In the genomic region with DNA sequence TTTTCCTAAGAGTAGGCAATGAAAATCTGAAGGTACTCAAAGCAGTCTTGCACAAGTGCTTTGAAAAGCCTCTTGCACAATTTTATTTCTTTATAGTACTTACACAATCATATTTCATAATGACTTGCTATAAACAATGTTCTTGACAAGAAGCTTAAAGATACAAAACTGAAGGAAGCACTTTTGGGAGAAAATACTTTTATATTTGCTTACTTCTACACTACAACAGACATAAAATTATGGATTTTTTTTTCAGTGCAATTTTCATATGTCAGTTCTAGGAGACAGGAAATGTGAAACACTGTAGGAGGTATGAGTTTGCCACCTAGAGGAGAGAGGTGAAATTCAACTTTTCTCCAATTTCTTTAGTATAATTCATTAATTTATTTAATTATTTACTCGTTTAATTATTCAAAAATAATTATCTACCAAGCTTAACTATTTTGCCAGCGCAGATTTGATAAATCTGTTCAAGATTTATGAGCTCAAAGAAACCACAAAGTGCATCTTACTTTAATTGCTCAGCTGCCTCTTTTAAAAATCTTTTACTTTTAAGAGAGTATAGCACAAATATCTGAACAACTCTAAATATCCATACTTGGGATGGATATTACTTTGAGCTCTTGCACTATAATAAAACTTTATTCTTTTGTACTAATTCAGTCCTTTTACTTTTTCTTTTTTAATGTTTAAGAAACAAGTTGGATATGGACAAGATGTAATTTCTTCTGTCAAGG, we compare ENCODE assay signal across 9 cellular contexts. TPM values are rescaled to one million over a fixed set of nuclear protein-coding genes. Genes with fewer than 3 reads are reported as not detected.
DNase-seq lines count a peak whose midpoint lies in the region; ATAC-seq, FAIRE-seq and TF ChIP-seq lines count a peak whose summit lies in the region.
"Had no signal": no experiment of that assay in that cellular context is flagged by ENCODE, and none has a peak within 500 bp of the region (broad histone marks: within the 10 kb centered on the region; RNA-seq: fewer than 3 reads in every experiment).

No MANE protein-coding gene starts in this region.

- RAD21 ChIA-PET in GM12878 (lab: Charles Lee; ENCODE audit: unreplicated experiment): interaction anchor here (1.0 to 6.9 kb wide), 5 partner anchors 10 to 414 kb away, joined by 3 to 59 read pairs (median 3); no protein-coding TSS in a partner anchor

- intact Hi-C loops in GM12878 (cut with micrococcal nuclease; ENCODE audit: unreplicated experiment): loop anchor here (1.0 to 10.0 kb wide), 2 partner anchors 197 to 225 kb away; no protein-coding TSS in a partner anchor
- intact Hi-C loops in activated naive CD4-positive, alpha-beta T cell treated with anti-CD3 and anti-CD28 coated beads for 36 hours (cut with micrococcal nuclease): loop anchor here (1.0 to 10.0 kb wide), 6 partner anchors 29 to 843 kb away; partner anchors contain the start of gene CDKN2B
- intact Hi-C loops in posterior cingulate gyrus (cut with DNase I): loop anchor here (2.0 kb wide), 1 partner anchor 225 kb away; no protein-coding TSS in a partner anchor

- no peaks in the 10 kb centered on the region for H3K9me3 ChIP-seq in Karpas-422 (ENCODE audit: low read length)
- no peaks in the 10 kb centered on the region for H3K9me3 ChIP-seq in GM12878 (replicated peaks; ENCODE audit: control insufficient read depth, insufficient read depth, low read length)
- H3K9me3 ChIP-seq: SJSA1 had no signal

- peaks cover 9% of the 10 kb centered on the region for H3K4me1 Mint-ChIP-seq in activated naive CD4-positive, alpha-beta T cell treated with anti-CD3 and anti-CD28 coated beads for 36 hours (ENCODE audit: low read depth)

- H3K27me3 Mint-ChIP-seq in activated naive CD4-positive, alpha-beta T cell treated with anti-CD3 and anti-CD28 coated beads for 36 hours (ENCODE audit: low read depth): peaks cover 16% of the 10 kb centered on the region

- H3K9ac ChIP-seq in Karpas-422 (ENCODE audit: low read length): no peak overlapping the region
- no peak overlapping the region for H3K9ac ChIP-seq in GM12878 (ENCODE audit: control insufficient read depth, insufficient read depth, low read length)

- H3K27ac ChIP-seq in Karpas-422 (ENCODE audit: low read length) (peak overlapping the region; percentile 32), GM12878 (ENCODE audit: control insufficient read depth, insufficient read depth) (no peak overlapping the region)

- peak; percentile 76 for TF ChIP-seq RAD21 in GM12878 (IDR thresholded peaks at IDR 0.05; ENCODE audit: insufficient read depth, low read depth, low read length)

- no peaks in the 10 kb centered on the region; the same call in 1 of the 2 replicates for H3K36me3 ChIP-seq in Karpas-422 (ENCODE audit: insufficient read depth, low read length)
- no peaks in the 10 kb centered on the region for H3K36me3 ChIP-seq in GM12878 (ENCODE audit: control insufficient read depth in 2 of 2, insufficient read depth in 2 of 2, low read length in 1 of 2)
- H3K36me3 ChIP-seq: SJSA1 had no signal

- no peak overlapping the region for H3K4me3 Mint-ChIP-seq in activated naive CD4-positive, alpha-beta T cell treated with anti-CD3 and anti-CD28 coated beads for 36 hours

- in situ Hi-C loops in GM12878 (cut with MboI): loop anchor here (5.0 kb wide), 1 partner anchor 226 kb away; no protein-coding TSS in a partner anchor

- H2AFZ ChIP-seq in Karpas-422 (ENCODE audit: low read length) (no peak overlapping the region), GM12878 (ENCODE audit: control insufficient read depth, low read depth, low read length) (no peak overlapping the region)

- H3K9me2 ChIP-seq in Karpas-422 (replicated peaks; ENCODE audit: insufficient read depth, low read length): no peaks in the 10 kb centered on the region

- SMC1A ChIA-PET in GM12878 (lab: Charles Lee; ENCODE audit: uncharacterized antibody, unreplicated experiment): interaction anchor here (0.8 to 5.2 kb wide), 11 partner anchors 10 to 417 kb away, joined by 3 to 56 read pairs (median 4); partner anchors contain the start of gene CDKN2B

- no peak for TF ChIP-seq POLR2A in GM12878 (IDR thresholded peaks at IDR 0.05; ENCODE audit: low read depth, low read length)

- TF ChIP-seq EP300 in GM12878 (IDR thresholded peaks at IDR 0.05; ENCODE audit: borderline replicate concordance in 1 of 2, control insufficient read depth in 1 of 2, low read depth in 2 of 2, low read length in 2 of 2): no peak

- H3K9me3 Mint-ChIP-seq in activated naive CD4-positive, alpha-beta T cell treated with anti-CD3 and anti-CD28 coated beads for 36 hours: no peaks in the 10 kb centered on the region

- ATAC-seq in GM12878: peak; percentile 53; the same call in 2 of the 3 replicates

- H3K4me2 ChIP-seq in Karpas-422 (ENCODE audit: low read depth, low read length, poor library complexity, severe bottlenecking) (no peak overlapping the region), GM12878 (ENCODE audit: control insufficient read depth, insufficient read depth) (no peak overlapping the region)

- no peaks in the 10 kb centered on the region for H3K79me2 ChIP-seq in Karpas-422 (ENCODE audit: low read length)
- no peaks in the 10 kb centered on the region for H3K79me2 ChIP-seq in GM12878 (ENCODE audit: control insufficient read depth, insufficient read depth, low read length)

- FAIRE-seq in GM12878 (lab: Jason Lieb, UNC): no peak

- no peak overlapping the region for H3K27ac Mint-ChIP-seq in activated naive CD4-positive, alpha-beta T cell treated with anti-CD3 and anti-CD28 coated beads for 36 hours

- H3K4me1 ChIP-seq in Karpas-422 (ENCODE audit: low read length) (peaks cover 8% of the 10 kb centered on the region), GM12878 (ENCODE audit: control insufficient read depth, insufficient read depth, low read length) (no peaks in the 10 kb centered on the region)

- H3K36me3 Mint-ChIP-seq in activated naive CD4-positive, alpha-beta T cell treated with anti-CD3 and anti-CD28 coated beads for 36 hours (ENCODE audit: low read depth): no peaks in the 10 kb centered on the region

- no peaks in the 10 kb centered on the region for H4K20me1 ChIP-seq in Karpas-422 (ENCODE audit: insufficient read depth, low read depth, low read length)
- no peaks in the 10 kb centered on the region for H4K20me1 ChIP-seq in GM12878 (ENCODE audit: control insufficient read depth, insufficient read depth)

- no peak overlapping the region for H3K4me3 ChIP-seq in GM12864 (ENCODE audit: low read depth, low read length)
- no peak overlapping the region for H3K4me3 ChIP-seq in Karpas-422 (ENCODE audit: low read length)
- H3K4me3 ChIP-seq in GM12878: no peak overlapping the region
- H3K4me3 ChIP-seq: SJSA1 had no signal

- WGBS in GM12878 (ENCODE audit: insufficient coverage, insufficient replicate concordance, low lambda C conversion rate, missing lambda C conversion rate): 0% methylated on average over 2 of the region's 2 CpGs

- POLR2A ChIA-PET in GM12878 (lab: Charles Lee): no interaction called here

- CTCF ChIA-PET in GM12878 (lab: Yijun Ruan, JAX): interaction anchor here (0.6 to 9.7 kb wide), 20 partner anchors 8 to 605 kb away, joined by 3 to 182 read pairs (median 4); partner anchors contain the start of genes CDKN2A, CDKN2B and CDKN2B-AS1
- CTCF ChIA-PET in activated naive CD4-positive, alpha-beta T cell treated with anti-CD3 and anti-CD28 coated beads for 36 hours (lab: Charles Lee): interaction anchor here (0.6 to 6.8 kb wide), 24 partner anchors 9 to 329 kb away, joined by 3 to 81 read pairs (median 4); partner anchors contain the start of gene CDKN2B

- H3K27me3 ChIP-seq in Karpas-422 (ENCODE audit: low read length) (no peaks in the 10 kb centered on the region), GM12878 (replicated peaks in 1 of 2; ENCODE audit: control insufficient read depth in 2 of 2, insufficient read depth in 2 of 2, low read length in 1 of 2) (no peaks in the 10 kb centered on the region; a peak in 1 of 4 replicates)
- H3K27me3 ChIP-seq: SJSA1 had no signal

- TF ChIP-seq CTCF in GM12864 (IDR thresholded peaks at IDR 0.05; ENCODE audit: low read depth, low read length, missing control alignments) (peak; percentile 42), GM12878 (IDR thresholded peaks at IDR 0.05 in 2 of 3, conservative IDR thresholded peaks at IDR 0.05 in 1 of 3; ENCODE audit: control insufficient read depth in 2 of 3, extremely low read depth in 1 of 3, insufficient read depth in 1 of 3, low read depth in 3 of 3, low read length in 3 of 3) (peak; percentile 30 to 48 (median 34); a peak in 4 of 6 replicates)

- no TSS peak for BruUV-seq in GM12878 (replicated peaks; lab: Mats Ljungman, UMichigan)

- DNase-seq in GM12864 (ENCODE audit: low read depth): no peak
- DNase-seq in Karpas-422: peak; percentile 86
- DNase-seq in GM12878 (ENCODE audit: low read depth, low spot score): no peak
- peak; percentile 11 for DNase-seq in medulla oblongata (ENCODE audit: extremely low spot score)
- DNase-seq in activated naive CD4-positive, alpha-beta T cell treated with anti-CD3 and anti-CD28 coated beads for 36 hours: no peak
- no peak for DNase-seq in Ammon's horn (ENCODE audit: low spot score)
- no peak for DNase-seq in posterior cingulate gyrus
- DNase-seq in stimulated activated naive CD4-positive, alpha-beta T cell treated with Interleukin-2 at 50 U/mL for 16 hours (lab: John Stamatoyannopoulos, UW): no peak

RNA-seq across cellular contexts. Expression of gene CDKN2B, which starts 29.0 kb away (rescaled TPM):
- 2.0 and 4.3 TPM in 2 replicates for total RNA-seq in Karpas-422 (2014; rRNA removed; shearing (Covaris generic); ENCODE audit: low replicate concordance)
- total RNA-seq in GM12878 (2013; cell fraction: nucleolus; rRNA removed): not detected in 2 replicates
- total RNA-seq in GM12878 (2014; rRNA removed): 0.06 and 0.22 TPM in 2 replicates
- 0.09 and 0.14 TPM in 2 replicates for total RNA-seq in GM12878 (2014; rRNA removed; fragmentation: Illumina TruSeq; extraction: Trizol)
- 0.15 and 0.19 TPM in 2 replicates for total RNA-seq in GM12878 (2021)
- polyA plus RNA-seq in GM12878 (2011; ENCODE audit: low read depth): 0.08 TPM
- polyA plus RNA-seq in GM12878 (2011; rRNA removed): 0.03 TPM in 1 of 2 replicates, not detected in the other
- polyA plus RNA-seq in GM12878 (2011; cell fraction: cytosol; rRNA removed): 0.03 and 0.12 TPM in 2 replicates
- polyA plus RNA-seq in GM12878 (2011; cell fraction: nucleus; rRNA removed): 0.07 and 0.19 TPM in 2 replicates
- 0.20 and 0.27 TPM in 2 replicates for polyA plus RNA-seq in GM12878 (2012)
- 0.03 and 0.06 TPM in 2 replicates for polyA plus RNA-seq in GM12878 (2014; fragmentation: Illumina TruSeq; extraction: Trizol)
- under 1 TPM; 0.04 to 0.08 TPM for polyA plus RNA-seq in GM12878 (2014; fragmentation: Nextera tagmentation; extraction: Ambion mirVana)
- polyA plus RNA-seq in GM12878 (2014; rRNA removed): 0.16 and 0.47 TPM in 2 replicates
- under 1 TPM in 1 of 2 experiments, not detected in 1; 0.13 TPM for polyA plus RNA-seq in GM12878 (2016; fragmentation: Nextera tagmentation; extraction: Ambion mirVana)
- polyA minus RNA-seq in GM12878 (2011; rRNA and poly(A)+ RNA removed): 0.07 TPM in 1 of 2 replicates, not detected in the other
- not detected in 2 replicates for polyA minus RNA-seq in GM12878 (2011; cell fraction: cytosol; rRNA and poly(A)+ RNA removed)
- not detected in 2 replicates for polyA minus RNA-seq in GM12878 (2011; cell fraction: nucleus; rRNA and poly(A)+ RNA removed)
- total RNA-seq in activated naive CD4-positive, alpha-beta T cell treated with anti-CD3 and anti-CD28 coated beads for 36 hours: not detected

RNA-seq across cellular contexts. Expression of gene CDKN2B-AS1, which starts 43.5 kb away (rescaled TPM):
- 14.5 and 35.3 TPM in 2 replicates for total RNA-seq in Karpas-422 (2014; rRNA removed; shearing (Covaris generic); ENCODE audit: low replicate concordance)
- total RNA-seq in GM12878 (2013; cell fraction: nucleolus; rRNA removed): 2.9 and 3.3 TPM in 2 replicates
- total RNA-seq in GM12878 (2014; rRNA removed): 1.0 and 2.0 TPM in 2 replicates
- 1.5 and 1.7 TPM in 2 replicates for total RNA-seq in GM12878 (2014; rRNA removed; fragmentation: Illumina TruSeq; extraction: Trizol)
- total RNA-seq in GM12878 (2021): 0.98 and 1.3 TPM in 2 replicates
- polyA plus RNA-seq in GM12878 (2011; ENCODE audit: low read depth): 0.49 TPM
- 1.5 and 1.9 TPM in 2 replicates for polyA plus RNA-seq in GM12878 (2011; rRNA removed)
- polyA plus RNA-seq in GM12878 (2011; cell fraction: cytosol; rRNA removed): 0.55 and 0.94 TPM in 2 replicates
- 3.2 and 3.3 TPM in 2 replicates for polyA plus RNA-seq in GM12878 (2011; cell fraction: nucleus; rRNA removed)
- polyA plus RNA-seq in GM12878 (2012): 0.54 and 0.67 TPM in 2 replicates
- 0.38 and 0.69 TPM in 2 replicates for polyA plus RNA-seq in GM12878 (2014; fragmentation: Illumina TruSeq; extraction: Trizol)
- polyA plus RNA-seq in GM12878 (2014; fragmentation: Nextera tagmentation; extraction: Ambion mirVana): under 1 TPM in 1 of 2 experiments, not detected in 1; 0.22 TPM
- polyA plus RNA-seq in GM12878 (2014; rRNA removed): 2.1 and 2.2 TPM in 2 replicates
- under 1 TPM; 0.66 to 0.88 TPM for polyA plus RNA-seq in GM12878 (2016; fragmentation: Nextera tagmentation; extraction: Ambion mirVana)
- polyA minus RNA-seq in GM12878 (2011; rRNA and poly(A)+ RNA removed): 1.8 and 2.3 TPM in 2 replicates
- 0.73 TPM in 1 of 2 replicates, not detected in the other for polyA minus RNA-seq in GM12878 (2011; cell fraction: cytosol; rRNA and poly(A)+ RNA removed)
- 3.9 and 7.8 TPM in 2 replicates for polyA minus RNA-seq in GM12878 (2011; cell fraction: nucleus; rRNA and poly(A)+ RNA removed)
- total RNA-seq in activated naive CD4-positive, alpha-beta T cell treated with anti-CD3 and anti-CD28 coated beads for 36 hours: under 1 TPM in 1 of 2 experiments, not detected in 1; 0.24 TPM

RNA-seq across cellular contexts. Expression of gene CDKN2A, which starts 43.9 kb away (rescaled TPM):
- 88.7 and 254 TPM in 2 replicates for total RNA-seq in Karpas-422 (2014; rRNA removed; shearing (Covaris generic); ENCODE audit: low replicate concordance)
- 4.5 and 7.0 TPM in 2 replicates for total RNA-seq in GM12878 (2013; cell fraction: nucleolus; rRNA removed)
- total RNA-seq in GM12878 (2014; rRNA removed) (29.0 and 34.5 TPM in 2 replicates), GM12878 (2014; rRNA removed; fragmentation: Illumina TruSeq; extraction: Trizol) (5.6 and 6.1 TPM in 2 replicates), GM12878 (2021) (28.0 and 30.6 TPM in 2 replicates)
- 3.2 TPM for polyA plus RNA-seq in GM12878 (2011; ENCODE audit: low read depth)
- polyA plus RNA-seq in GM12878 (2011; rRNA removed) (5.3 and 6.3 TPM in 2 replicates), GM12878 (2014; fragmentation: Illumina TruSeq; extraction: Trizol) (3.9 and 8.8 TPM in 2 replicates), GM12878 (2014; fragmentation: Nextera tagmentation; extraction: Ambion mirVana) (1 to 10 TPM in 1 of 2 experiments, under 1 TPM in 1; 0.84 to 2.3 TPM), GM12878 (2014; rRNA removed) (40.1 and 48.7 TPM in 2 replicates), GM12878 (2016; fragmentation: Nextera tagmentation; extraction: Ambion mirVana) (10 to 100 TPM; 32.1 to 41.2 TPM)
- 10.1 and 22.5 TPM in 2 replicates for polyA plus RNA-seq in GM12878 (2011; cell fraction: cytosol; rRNA removed)
- 13.3 and 21.0 TPM in 2 replicates for polyA plus RNA-seq in GM12878 (2011; cell fraction: nucleus; rRNA removed)
- 20.0 and 21.9 TPM in 2 replicates for polyA plus RNA-seq in GM12878 (2012)
- polyA minus RNA-seq in GM12878 (2011; rRNA and poly(A)+ RNA removed): 2.9 and 3.0 TPM in 2 replicates
- polyA minus RNA-seq in GM12878 (2011; cell fraction: cytosol; rRNA and poly(A)+ RNA removed): 5.7 and 6.1 TPM in 2 replicates
- polyA minus RNA-seq in GM12878 (2011; cell fraction: nucleus; rRNA and poly(A)+ RNA removed): 4.4 and 11.1 TPM in 2 replicates
- total RNA-seq in activated naive CD4-positive, alpha-beta T cell treated with anti-CD3 and anti-CD28 coated beads for 36 hours: under 1 TPM; 0.57 to 0.89 TPM

Comparison
In these comparisons a context has a peak if more than half of its experiments do, and no peak if none do; other contexts are left out.
1. DNase-seq: peak in Karpas-422 (single experiment) and medulla oblongata (single experiment); none in GM12864 (single experiment), GM12878 (single experiment), activated naive CD4-positive, alpha-beta T cell treated with anti-CD3 and anti-CD28 coated beads for 36 hours (single experiment), Ammon's horn (single experiment), posterior cingulate gyrus (0 of 10) and stimulated activated naive CD4-positive, alpha-beta T cell treated with Interleukin-2 at 50 U/mL for 16 hours (single experiment).